In the genomic region with DNA sequence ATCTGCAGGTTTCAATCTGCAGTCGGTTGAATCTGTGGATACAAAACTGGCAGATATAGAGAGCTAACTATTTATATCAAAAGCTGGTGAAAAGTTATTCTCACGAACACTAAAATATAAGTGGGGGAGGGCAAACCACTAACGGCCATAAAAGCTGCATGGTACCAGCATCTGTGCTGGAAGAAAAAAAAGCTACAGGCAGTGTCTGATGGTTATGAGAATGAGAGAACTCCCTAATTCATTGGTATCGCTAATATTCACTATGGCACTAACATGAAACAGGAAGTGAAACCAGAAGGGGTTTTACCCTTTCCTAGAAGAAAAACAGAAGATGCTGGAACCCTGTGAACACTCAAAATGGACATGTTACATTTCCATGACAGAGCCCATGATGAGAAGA, we compare ENCODE assay signal across 11 cellular contexts. TPM values are rescaled to one million over a fixed set of nuclear protein-coding genes. Genes with fewer than 3 reads are reported as not detected.
DNase-seq lines count a peak whose midpoint lies in the region; ATAC-seq, FAIRE-seq and TF ChIP-seq lines count a peak whose summit lies in the region.
"Had no signal": no experiment of that assay in that cellular context is flagged by ENCODE, and none has a peak within 500 bp of the region (broad histone marks: within the 10 kb centered on the region; RNA-seq: fewer than 3 reads in every experiment).

No MANE protein-coding gene starts in this region.

- CTCF ChIA-PET in K562 (lab: Yijun Ruan, JAX; ENCODE audit: low intra/inter-chr PET ratio) = no interaction called here

- peaks cover 3% of the 10 kb centered on the region; the same call in 1 of the 3 replicates for H3K79me2 ChIP-seq in K562 (ENCODE audit: control insufficient read depth, insufficient read depth, low read length)

- peak; percentile 72 for ATAC-seq in GM18499 (IDR thresholded peaks at IDR 0.05; ENCODE audit: insufficient read depth, unreplicated experiment)
- peak; percentile 82 for ATAC-seq in GM21381 (IDR thresholded peaks at IDR 0.05; ENCODE audit: unreplicated experiment)
- peak; percentile 99 for ATAC-seq in HG03342 (IDR thresholded peaks at IDR 0.05; ENCODE audit: unreplicated experiment)
- ATAC-seq in K562 = no peak

- H3K27me3 ChIP-seq in K562 (ENCODE audit: control insufficient read depth in 2 of 2, insufficient read depth in 2 of 2, low read length in 2 of 2) = no peaks in the 10 kb centered on the region

- no peak for TF ChIP-seq RAD21 in K562 (CRISPR knock-in tag; conservative IDR thresholded peaks at IDR 0.05 in 1 of 2, IDR thresholded peaks at IDR 0.05 in 1 of 2)

- peak overlapping the region; percentile 12; the same call in 1 of the 2 replicates for H2AFZ ChIP-seq in K562 (ENCODE audit: low read depth, low read length)

- no peaks in the 10 kb centered on the region for H3K36me3 ChIP-seq in K562 (ENCODE audit: control insufficient read depth, insufficient read depth, low read length)

- intact Hi-C loops in K562 (cut with micrococcal nuclease) = no loop called here

- H3K9me1 ChIP-seq in K562 (ENCODE audit: control insufficient read depth, insufficient read depth, low read length) = no peaks in the 10 kb centered on the region

- no peak for DNase-seq in K562 (ENCODE audit: extremely low read depth in 1 of 4, low spot score in 3 of 4)
- no peak for DNase-seq in stimulated activated CD4-positive, alpha-beta T cell treated with anti-CD3 and anti-CD28 coated beads, Interleukin-4, amount 100 ng/mL, for 24 hours
- no peak for DNase-seq in inferior parietal cortex (ENCODE audit: extremely low spot score)
- no peak for DNase-seq in NCI-H2227 (lab: John Stamatoyannopoulos, UW; ENCODE audit: unreplicated experiment)
- DNase-seq in NCI-H1930 (lab: John Stamatoyannopoulos, UW) = no peak
- DNase-seq: effector CD4-positive, alpha-beta T cell; substantia nigra had no signal

- POLR2A ChIA-PET in K562 (lab: Yijun Ruan, JAX) = interaction anchor here (1.0 to 1.3 kb wide), 2 partner anchors 9 to 10 kb away, joined by 3 read pairs; no protein-coding TSS in a partner anchor

- in situ Hi-C loops in K562 (cut with MboI) = no loop called here

- H3K4me2 ChIP-seq in K562 (ENCODE audit: insufficient read depth, low read length) = no peak overlapping the region

- TF ChIP-seq EP300 in K562 (IDR thresholded peaks at IDR 0.05; ENCODE audit: low read length) = no peak

- TF ChIP-seq POLR2A in K562 (conservative IDR thresholded peaks at IDR 0.05) = no peak

- no peak for TF ChIP-seq CTCF in K562 (IDR thresholded peaks at IDR 0.05 in 2 of 3, conservative IDR thresholded peaks at IDR 0.05 in 1 of 3; ENCODE audit: insufficient read depth in 2 of 3, low read depth in 1 of 3, low read length in 3 of 3)

- H3K4me3 ChIP-seq in K562 = no peak overlapping the region
- H3K4me3 ChIP-seq: skin epidermis had no signal

- FAIRE-seq in K562 (lab: Jason Lieb, UNC) = no peak

- no TSS peak for BruUV-seq in K562 (replicated peaks; lab: Mats Ljungman, UMichigan)

- no peak overlapping the region for H3K9ac ChIP-seq in K562 (ENCODE audit: insufficient read depth in 1 of 2, low read depth in 2 of 2, low read length in 2 of 2)

- WGBS in K562 (ENCODE audit: insufficient coverage, low coverage, missing lambda C conversion rate) = 19% methylated on average over 4 of the region's 4 CpGs

- H3K4me1 ChIP-seq in K562 (replicated peaks in 1 of 2; ENCODE audit: control insufficient read depth in 2 of 2, insufficient read depth in 2 of 2, low read length in 2 of 2) = no peaks in the 10 kb centered on the region; a peak in 1 of 5 replicates

- H4K20me1 ChIP-seq in K562 (replicated peaks; ENCODE audit: control insufficient read depth, insufficient read depth, low read length) = no peaks in the 10 kb centered on the region

- H3K27ac ChIP-seq in K562 (ENCODE audit: extremely low read depth, low read depth, low read length) = no peak overlapping the region
- H3K27ac ChIP-seq: skin epidermis had no signal

- H3K9me3 ChIP-seq in K562 (replicated peaks; ENCODE audit: control insufficient read depth, insufficient read depth, low read depth, low read length) = no peaks in the 10 kb centered on the region

TF ChIP-seq in K562, 482 proteins besides CTCF, POLR2A, EP300 and RAD21:
- TF ChIP-seq SPI1 (IDR thresholded peaks at IDR 0.05; ENCODE audit: borderline replicate concordance, low read depth, low read length) (peak; percentile 47; the same call in 1 of the 2 replicates), SMARCA4 (IDR thresholded peaks at IDR 0.05) (no peak), ZNF408 (CRISPR knock-in tag; IDR thresholded peaks at IDR 0.05; ENCODE audit: low read depth) (no peak), ELF1 (tag; IDR thresholded peaks at IDR 0.05) (peak; percentile 31; the same call in 1 of the 2 replicates)

RNA-seq across cellular contexts. Expression of gene CEP70, which starts 15.9 kb away (rescaled TPM):
- total RNA-seq in K562 (2011; cell fraction: chromatin; rRNA removed; ENCODE audit: low replicate concordance) = 15.5 and 69.5 TPM in 2 replicates
- total RNA-seq in K562 (2011; cell fraction: nucleolus; rRNA removed) = 7.7 and 11.1 TPM in 2 replicates
- total RNA-seq in K562 (2011; cell fraction: nucleoplasm; rRNA removed) = 25.5 and 31.6 TPM in 2 replicates
- total RNA-seq in K562 (2014; rRNA removed) (16.0 and 16.1 TPM in 2 replicates), K562 (2014; rRNA removed; fragmentation: Illumina TruSeq; extraction: Trizol) (31.5 and 34.9 TPM in 2 replicates), K562 (2015; rRNA removed; fragmentation: Illumina TruSeq; extraction: Trizol) (27.8 and 31.0 TPM in 2 replicates), K562 (2021) (17.7 and 18.3 TPM in 2 replicates)
- polyA plus RNA-seq in K562 (2011; rRNA removed) (19.3 and 23.4 TPM in 2 replicates), K562 (2014; fragmentation: Illumina TruSeq; extraction: Trizol) (20.9 and 24.2 TPM in 2 replicates), K562 (2014; fragmentation: Nextera tagmentation; extraction: Ambion mirVana) (10 to 100 TPM; 19.5 to 29.3 TPM), K562 (2014; rRNA removed) (16.8 and 17.5 TPM in 2 replicates)
- 1.5 and 4.0 TPM in 2 replicates for polyA plus RNA-seq in K562 (2011; cell fraction: cytosol; rRNA removed)
- 11.0 and 21.3 TPM in 2 replicates for polyA plus RNA-seq in K562 (2011; cell fraction: nucleus; rRNA removed)
- 22.4 and 27.6 TPM in 2 replicates for polyA plus RNA-seq in K562 (2012)
- 38.5 and 53.7 TPM in 2 replicates for polyA minus RNA-seq in K562 (2011; rRNA and poly(A)+ RNA removed)
- 9.1 and 10.6 TPM in 2 replicates for polyA minus RNA-seq in K562 (2011; cell fraction: cytosol; rRNA and poly(A)+ RNA removed)
- 23.8 and 48.2 TPM in 2 replicates for polyA minus RNA-seq in K562 (2011; cell fraction: nucleus; rRNA and poly(A)+ RNA removed)

RNA-seq across cellular contexts. Expression of gene FAIM, which starts 30.4 kb away (rescaled TPM):
- total RNA-seq in K562 (2011; cell fraction: chromatin; rRNA removed; ENCODE audit: low replicate concordance) = 1.00 and 1.9 TPM in 2 replicates
- 0.53 and 0.67 TPM in 2 replicates for total RNA-seq in K562 (2011; cell fraction: nucleolus; rRNA removed)
- total RNA-seq in K562 (2011; cell fraction: nucleoplasm; rRNA removed) = 0.95 and 1.8 TPM in 2 replicates
- total RNA-seq in K562 (2014; rRNA removed) = 6.4 and 7.9 TPM in 2 replicates
- total RNA-seq in K562 (2014; rRNA removed; fragmentation: Illumina TruSeq; extraction: Trizol) = 5.1 and 6.6 TPM in 2 replicates
- total RNA-seq in K562 (2015; rRNA removed; fragmentation: Illumina TruSeq; extraction: Trizol) = 6.3 and 7.9 TPM in 2 replicates
- total RNA-seq in K562 (2021) = 3.1 and 3.7 TPM in 2 replicates
- 1.2 and 2.5 TPM in 2 replicates for polyA plus RNA-seq in K562 (2011; rRNA removed)
- polyA plus RNA-seq in K562 (2011; cell fraction: cytosol; rRNA removed) = 0.42 and 0.96 TPM in 2 replicates
- 0.41 and 0.49 TPM in 2 replicates for polyA plus RNA-seq in K562 (2011; cell fraction: nucleus; rRNA removed)
- polyA plus RNA-seq in K562 (2012) = 2.3 and 4.6 TPM in 2 replicates
- polyA plus RNA-seq in K562 (2014; fragmentation: Illumina TruSeq; extraction: Trizol) = 4.8 and 6.7 TPM in 2 replicates
- 1 to 10 TPM; 6.0 to 6.8 TPM for polyA plus RNA-seq in K562 (2014; fragmentation: Nextera tagmentation; extraction: Ambion mirVana)
- polyA plus RNA-seq in K562 (2014; rRNA removed) = 4.2 and 6.4 TPM in 2 replicates
- 1.3 TPM in 2 replicates for polyA minus RNA-seq in K562 (2011; rRNA and poly(A)+ RNA removed)
- polyA minus RNA-seq in K562 (2011; cell fraction: cytosol; rRNA and poly(A)+ RNA removed) = 1.3 TPM in 1 of 2 replicates, not detected in the other
- 0.11 and 0.13 TPM in 2 replicates for polyA minus RNA-seq in K562 (2011; cell fraction: nucleus; rRNA and poly(A)+ RNA removed)
